ENCODE assay signal across 8 cellular contexts in genomic region chr10:88932539-88933256, GRCh38. TPM values are rescaled to one million over a fixed set of nuclear protein-coding genes. Genes with fewer than 3 reads are reported as not detected.
DNase-seq lines count a peak whose midpoint lies in the region; ATAC-seq and TF ChIP-seq lines count a peak whose summit lies in the region.

No MANE protein-coding gene starts in this region.

- TF ChIP-seq EP300 in suprapubic skin (IDR thresholded peaks at IDR 0.05) = no peak

- H3K4me3 ChIP-seq in AG09309 (ENCODE audit: control insufficient read depth, low read depth, low read length) = no peak overlapping the region
- H3K4me3 ChIP-seq in suprapubic skin = no peak overlapping the region

- H3K27ac ChIP-seq in suprapubic skin = no peak overlapping the region

- TF ChIP-seq POLR2A in GM18505 (IDR thresholded peaks at IDR 0.05; ENCODE audit: borderline replicate concordance, extremely low read depth, insufficient read depth, insufficient read length) (no peak), erythroblast (IDR thresholded peaks at IDR 0.05; ENCODE audit: low read length) (no peak), suprapubic skin (IDR thresholded peaks at IDR 0.05) (no peak)

- no peaks in the 10 kb centered on the region for H3K9me3 ChIP-seq in suprapubic skin

- ATAC-seq in GM18505 (IDR thresholded peaks at IDR 0.05; ENCODE audit: unreplicated experiment) (peak; percentile 48), HG03175 (IDR thresholded peaks at IDR 0.05; ENCODE audit: unreplicated experiment) (peak; percentile 61)

- DNase-seq in AG09309 (ENCODE audit: low read depth) = peak; percentile 77
- DNase-seq in NCI-H460 (ENCODE audit: extremely low read depth, low read depth) = peak; percentile 75
- peak; percentile 15 to 32 for DNase-seq in activated CD4-positive, alpha-beta T cell treated with anti-CD3 and anti-CD28 coated beads, Interleukin-2, amount 50 U/mL, for 48 hours
- peak; percentile 46 to 64 for DNase-seq in erythroblast (lab: John Stamatoyannopoulos, UW)
- DNase-seq in myocyte (ENCODE audit: low read depth) = peak; percentile 83
- no peak for DNase-seq in suprapubic skin (ENCODE audit: low spot score in 2 of 2)

- no peaks in the 10 kb centered on the region for H3K36me3 ChIP-seq in suprapubic skin

- 40% methylated on average over 7 of the region's 7 CpGs for WGBS in suprapubic skin

- TF ChIP-seq CTCF in AG09309 (IDR thresholded peaks at IDR 0.05; ENCODE audit: control insufficient read depth, insufficient read depth, low read depth, low read length, missing control alignments) (peak; percentile 87), suprapubic skin (IDR thresholded peaks at IDR 0.05) (peak; percentile 90)

- no peaks in the 10 kb centered on the region for H3K27me3 ChIP-seq in suprapubic skin

- peaks cover 23% of the 10 kb centered on the region for H3K4me1 ChIP-seq in suprapubic skin

RNA-seq across cellular contexts. Expression of gene ACTA2, which starts 19.9 kb away (rescaled TPM):
- total RNA-seq in NCI-H460 (2014; rRNA removed; shearing (Covaris generic)) = 40.4 and 41.7 TPM in 2 replicates
- polyA plus RNA-seq in NCI-H460 (2014; cell fraction: nucleus; rRNA removed) = 6.3 and 8.4 TPM in 2 replicates
- total RNA-seq in myocyte (1,010 and 1,436 TPM in 2 replicates), suprapubic skin (100 to 1,000 TPM; 146 to 162 (median 152) TPM)
- 2,635 TPM for polyA plus RNA-seq in myocyte (2012)

RNA-seq across cellular contexts. Expression of gene STAMBPL1, which starts 52.7 kb away (rescaled TPM):
- 37.6 and 39.8 TPM in 2 replicates for total RNA-seq in NCI-H460 (2014; rRNA removed; shearing (Covaris generic))
- 24.2 and 28.4 TPM in 2 replicates for polyA plus RNA-seq in NCI-H460 (2014; cell fraction: nucleus; rRNA removed)
- total RNA-seq in myocyte = 10.0 and 11.3 TPM in 2 replicates
- polyA plus RNA-seq in myocyte (2012) = 2.6 TPM
- total RNA-seq in suprapubic skin = 10 to 100 TPM; 13.3 to 35.8 (median 14.2) TPM

RNA-seq across cellular contexts. Expression of gene FAS, which starts 57.9 kb away (rescaled TPM):
- 16.2 and 20.3 TPM in 2 replicates for total RNA-seq in NCI-H460 (2014; rRNA removed; shearing (Covaris generic))
- polyA plus RNA-seq in NCI-H460 (2014; cell fraction: nucleus; rRNA removed) = 17.1 and 20.2 TPM in 2 replicates
- 13.9 and 21.3 TPM in 2 replicates for total RNA-seq in myocyte
- polyA plus RNA-seq in myocyte (2012) = 8.4 TPM
- 10 to 100 TPM; 17.8 to 60.2 (median 42.6) TPM for total RNA-seq in suprapubic skin

Comparison
In these comparisons a context has a peak if more than half of its experiments do, and no peak if none do; other contexts are left out.
1. DNase-seq: peak in AG09309 (single experiment), NCI-H460 (single experiment), activated CD4-positive, alpha-beta T cell treated with anti-CD3 and anti-CD28 coated beads, Interleukin-2, amount 50 U/mL, for 48 hours (2 of 2), erythroblast (2 of 2) and myocyte (single experiment); none in suprapubic skin (0 of 2).